Comparison of ENCODE assay signal across 15 cellular contexts in the genomic region with DNA sequence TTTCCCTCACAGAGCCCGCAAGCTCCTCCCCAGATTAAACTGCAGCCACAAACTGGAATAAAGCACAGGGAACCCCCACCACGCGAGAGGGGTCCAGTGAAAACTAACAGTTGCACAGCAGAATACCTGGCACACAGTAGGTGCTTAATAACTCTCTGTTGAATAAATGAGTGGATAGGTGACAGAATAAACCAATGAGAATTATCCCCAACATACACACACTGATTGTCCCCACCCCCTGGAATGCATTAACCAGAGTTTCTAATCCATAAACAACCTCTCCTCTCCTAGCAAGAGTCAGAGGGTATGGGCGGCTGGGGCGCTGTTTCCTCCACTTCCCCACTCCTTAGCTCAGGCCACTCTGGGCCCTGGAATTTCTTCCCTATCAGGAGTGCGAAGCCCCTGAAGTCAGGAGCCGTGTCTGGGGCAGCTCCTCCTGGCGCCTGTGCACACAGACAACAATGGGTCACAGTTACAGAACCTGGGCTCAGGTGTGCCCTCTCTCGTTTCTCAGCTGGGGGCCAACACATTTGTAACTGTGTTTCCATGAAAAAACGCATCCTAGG. TPM values are rescaled to one million over a fixed set of nuclear protein-coding genes. Genes with fewer than 3 reads are reported as not detected.
DNase-seq lines count a peak whose midpoint lies in the region; ATAC-seq and TF ChIP-seq lines count a peak whose summit lies in the region.
"Had no signal": no experiment of that assay in that cellular context is flagged by ENCODE, and none has a peak within 500 bp of the region (broad histone marks: within the 10 kb centered on the region; RNA-seq: fewer than 3 reads in every experiment).

No MANE protein-coding gene starts in this region.

- peak overlapping the region; percentile 48 for H3K27ac Mint-ChIP-seq in activated CD8-positive, alpha-beta memory T cell treated with anti-CD3 and anti-CD28 coated beads, Interleukin-2, amount 10 ng/mL, durations not matched to agents 7 days and 5 days
- H3K27ac Mint-ChIP-seq in T-helper 17 cell, result peak overlapping the region; percentile 99
- peak overlapping the region; percentile 65 for H3K27ac Mint-ChIP-seq in stimulated activated naive B cell treated with anti-CD40 and anti-IgM and Interleukin-4, amounts not matched to agents 10 μg/mL and 1 μg/mL and 100 μg/mL, for 72 hours

- H3K27me3 ChIP-seq in gastroesophageal sphincter, result no peaks in the 10 kb centered on the region
- no peaks in the 10 kb centered on the region for H3K27me3 ChIP-seq in Karpas-422 (ENCODE audit: low read length)
- H3K27me3 ChIP-seq: brain microvascular endothelial cell had no signal

- DNase-seq in activated CD8-positive, alpha-beta memory T cell treated with anti-CD3 and anti-CD28 coated beads, Interleukin-2, amount 10 ng/mL, durations not matched to agents 7 days and 5 days, result no peak
- DNase-seq in activated CD8-positive, alpha-beta memory T cell treated with anti-CD3 and anti-CD28 coated beads for 24 hours, result no peak
- DNase-seq in T-helper 17 cell (no peak), Karpas-422 (no peak), KBM-7 (no peak)
- no peak for DNase-seq in stimulated activated naive B cell treated with anti-CD40 and anti-IgM and Interleukin-4, amounts not matched to agents 10 μg/mL and 1 μg/mL and 100 μg/mL, for 72 hours
- DNase-seq: activated naive CD4-positive, alpha-beta T cell treated with anti-CD3 and anti-CD28 coated beads, Interleukin-2, amount 10 ng/mL, durations not matched to agents 7 days and 5 days; brain microvascular endothelial cell; effector memory CD4-positive, alpha-beta T cell; foreskin fibroblast; NCI-H1436; NCI-H345 had no signal

- no peak for TF ChIP-seq EP300 in gastroesophageal sphincter (IDR thresholded peaks at IDR 0.05)

- H3K4me3 ChIP-seq in gastroesophageal sphincter, result no peak overlapping the region
- no peak overlapping the region for H3K4me3 ChIP-seq in Karpas-422 (ENCODE audit: low read length)

- no peak for TF ChIP-seq CTCF in gastroesophageal sphincter (IDR thresholded peaks at IDR 0.05)

- H3K4me3 Mint-ChIP-seq in activated CD8-positive, alpha-beta memory T cell treated with anti-CD3 and anti-CD28 coated beads, Interleukin-2, amount 10 ng/mL, durations not matched to agents 7 days and 5 days, result no peak overlapping the region
- no peak overlapping the region for H3K4me3 Mint-ChIP-seq in T-helper 17 cell
- H3K4me3 Mint-ChIP-seq in stimulated activated naive B cell treated with anti-CD40 and anti-IgM and Interleukin-4, amounts not matched to agents 10 μg/mL and 1 μg/mL and 100 μg/mL, for 72 hours, result peak overlapping the region; percentile 4
- H3K4me3 Mint-ChIP-seq: activated naive CD4-positive, alpha-beta T cell treated with anti-CD3 and anti-CD28 coated beads, Interleukin-2, amount 10 ng/mL, durations not matched to agents 7 days and 5 days had no signal

- no peak overlapping the region for H3K4me2 ChIP-seq in Karpas-422 (ENCODE audit: low read depth, low read length, poor library complexity, severe bottlenecking)

- H3K9me3 Mint-ChIP-seq in activated CD8-positive, alpha-beta memory T cell treated with anti-CD3 and anti-CD28 coated beads, Interleukin-2, amount 10 ng/mL, durations not matched to agents 7 days and 5 days (ENCODE audit: low read depth), result no peaks in the 10 kb centered on the region
- no peaks in the 10 kb centered on the region for H3K9me3 Mint-ChIP-seq in stimulated activated naive B cell treated with anti-CD40 and anti-IgM and Interleukin-4, amounts not matched to agents 10 μg/mL and 1 μg/mL and 100 μg/mL, for 72 hours
- H3K9me3 Mint-ChIP-seq: activated naive CD4-positive, alpha-beta T cell treated with anti-CD3 and anti-CD28 coated beads, Interleukin-2, amount 10 ng/mL, durations not matched to agents 7 days and 5 days had no signal

- in situ Hi-C loops in KBM-7 (cut with MboI; ENCODE audit: low pct_unique_long_range_greater_than_20kb, low sequenced_read_pairs), result no loop called here

- ATAC-seq in activated CD8-positive, alpha-beta memory T cell treated with anti-CD3 and anti-CD28 coated beads, Interleukin-2, amount 10 ng/mL, durations not matched to agents 7 days and 5 days, result no peak
- no peak for ATAC-seq in T-helper 17 cell
- ATAC-seq in gastroesophageal sphincter, result no peak
- ATAC-seq in stimulated activated naive B cell treated with anti-CD40 and anti-IgM and Interleukin-4, amounts not matched to agents 10 μg/mL and 1 μg/mL and 100 μg/mL, for 72 hours (replicated peaks), result no peak
- ATAC-seq in HG03565 (IDR thresholded peaks at IDR 0.05; ENCODE audit: unreplicated experiment), result no peak
- ATAC-seq: SK-N-SH treated with all-trans-retinoic acid at 6 μM for 48 hours had no signal

- TF ChIP-seq POLR2A in gastroesophageal sphincter (IDR thresholded peaks at IDR 0.05), result no peak

- no peak overlapping the region for H3K9ac ChIP-seq in Karpas-422 (ENCODE audit: low read length)

- H3K36me3 Mint-ChIP-seq in activated CD8-positive, alpha-beta memory T cell treated with anti-CD3 and anti-CD28 coated beads, Interleukin-2, amount 10 ng/mL, durations not matched to agents 7 days and 5 days, result peaks cover 20% of the 10 kb centered on the region
- peaks cover 5% of the 10 kb centered on the region for H3K36me3 Mint-ChIP-seq in T-helper 17 cell (ENCODE audit: low read depth)
- H3K36me3 Mint-ChIP-seq in stimulated activated naive B cell treated with anti-CD40 and anti-IgM and Interleukin-4, amounts not matched to agents 10 μg/mL and 1 μg/mL and 100 μg/mL, for 72 hours, result peaks cover 47 to 75% of the 10 kb centered on the region in 2 donors

- H3K4me1 Mint-ChIP-seq in activated CD8-positive, alpha-beta memory T cell treated with anti-CD3 and anti-CD28 coated beads, Interleukin-2, amount 10 ng/mL, durations not matched to agents 7 days and 5 days, result peaks cover 68% of the 10 kb centered on the region
- peaks cover 54% of the 10 kb centered on the region for H3K4me1 Mint-ChIP-seq in T-helper 17 cell
- H3K4me1 Mint-ChIP-seq in stimulated activated naive B cell treated with anti-CD40 and anti-IgM and Interleukin-4, amounts not matched to agents 10 μg/mL and 1 μg/mL and 100 μg/mL, for 72 hours, result peaks cover 52 to 92% of the 10 kb centered on the region in 2 donors

- peaks cover 34% of the 10 kb centered on the region; the same call in 1 of the 2 replicates for H4K20me1 ChIP-seq in Karpas-422 (ENCODE audit: insufficient read depth, low read depth, low read length)

- no peak overlapping the region for H2AFZ ChIP-seq in Karpas-422 (ENCODE audit: low read length)

- peak overlapping the region in 3 of 4 donors; percentile 84 to 92 (median 85) for H3K27ac ChIP-seq in gastroesophageal sphincter
- no peak overlapping the region for H3K27ac ChIP-seq in Karpas-422 (ENCODE audit: low read length)
- H3K27ac ChIP-seq: brain microvascular endothelial cell had no signal

- 94 to 100% methylated on average over 2 to 10 of the region's 10 CpGs for WGBS in gastroesophageal sphincter (ENCODE audit: low coverage in 1 of 2), 2 donors

- H3K79me2 ChIP-seq in Karpas-422 (ENCODE audit: low read length), result no peaks in the 10 kb centered on the region

- CTCF ChIA-PET in activated CD8-positive, alpha-beta memory T cell treated with anti-CD3 and anti-CD28 coated beads, Interleukin-2, amount 10 ng/mL, durations not matched to agents 7 days and 5 days (lab: Charles Lee), result interaction anchor here (2.0 to 4.0 kb wide), 3 partner anchors 9 to 121 kb away, joined by 9 to 16 read pairs (median 13); no protein-coding TSS in a partner anchor

- no peaks in the 10 kb centered on the region for H3K27me3 Mint-ChIP-seq in activated CD8-positive, alpha-beta memory T cell treated with anti-CD3 and anti-CD28 coated beads, Interleukin-2, amount 10 ng/mL, durations not matched to agents 7 days and 5 days
- H3K27me3 Mint-ChIP-seq in T-helper 17 cell, result no peaks in the 10 kb centered on the region
- H3K27me3 Mint-ChIP-seq in stimulated activated naive B cell treated with anti-CD40 and anti-IgM and Interleukin-4, amounts not matched to agents 10 μg/mL and 1 μg/mL and 100 μg/mL, for 72 hours, result no peaks in the 10 kb centered on the region
- H3K27me3 Mint-ChIP-seq: activated naive CD4-positive, alpha-beta T cell treated with anti-CD3 and anti-CD28 coated beads, Interleukin-2, amount 10 ng/mL, durations not matched to agents 7 days and 5 days had no signal

- H3K9me3 ChIP-seq in T-helper 17 cell (ENCODE audit: control insufficient read depth, low read length, poor library complexity, severe bottlenecking) (no peaks in the 10 kb centered on the region), gastroesophageal sphincter (no peaks in the 10 kb centered on the region), Karpas-422 (ENCODE audit: low read length) (no peaks in the 10 kb centered on the region)

- H3K9me2 ChIP-seq in Karpas-422 (replicated peaks; ENCODE audit: insufficient read depth, low read length), result no peaks in the 10 kb centered on the region

- no peaks in the 10 kb centered on the region for H3K36me3 ChIP-seq in gastroesophageal sphincter
- no peaks in the 10 kb centered on the region for H3K36me3 ChIP-seq in Karpas-422 (ENCODE audit: insufficient read depth, low read length)
- H3K36me3 ChIP-seq: brain microvascular endothelial cell had no signal

- H3K4me1 ChIP-seq in gastroesophageal sphincter (peaks cover 9 to 100% (median 43%) of the 10 kb centered on the region in 3 donors), Karpas-422 (ENCODE audit: low read length) (peaks cover 16% of the 10 kb centered on the region)

RNA-seq across cellular contexts. Expression of gene RAPGEF1, which starts 27.6 kb away (rescaled TPM):
- 100 to 1,000 TPM; 187 to 215 TPM for total RNA-seq in activated CD8-positive, alpha-beta memory T cell treated with anti-CD3 and anti-CD28 coated beads, Interleukin-2, amount 10 ng/mL, durations not matched to agents 7 days and 5 days
- total RNA-seq in T-helper 17 cell (100 to 1,000 TPM; 176 to 209 TPM), gastroesophageal sphincter (100 to 1,000 TPM in 1 of 4 donors, 10 to 100 TPM in 3; 47.5 to 162 (median 77.6) TPM)
- 6.1 and 9.6 TPM in 2 replicates for total RNA-seq in Karpas-422 (2014; rRNA removed; shearing (Covaris generic); ENCODE audit: low replicate concordance)

Comparison
In these comparisons a context has a peak if more than half of its experiments do, and no peak if none do; other contexts are left out.
1. H3K27ac Mint-ChIP-seq: peak in every context shown above with its lines; median percentile 99 in T-helper 17 cell; 65 in stimulated activated naive B cell treated with anti-CD40 and anti-IgM and Interleukin-4, amounts not matched to agents 10 μg/mL and 1 μg/mL and 100 μg/mL, for 72 hours; 48 in activated CD8-positive, alpha-beta memory T cell treated with anti-CD3 and anti-CD28 coated beads, Interleukin-2, amount 10 ng/mL, durations not matched to agents 7 days and 5 days.
2. H3K4me3 Mint-ChIP-seq: peak in stimulated activated naive B cell treated with anti-CD40 and anti-IgM and Interleukin-4, amounts not matched to agents 10 μg/mL and 1 μg/mL and 100 μg/mL, for 72 hours (2 of 2); none in activated CD8-positive, alpha-beta memory T cell treated with anti-CD3 and anti-CD28 coated beads, Interleukin-2, amount 10 ng/mL, durations not matched to agents 7 days and 5 days (single experiment) and T-helper 17 cell (single experiment).